1 cellular context compared by ENCODE assay signal in genomic region chr12:9648701-9649531, GRCh38.
TF ChIP-seq lines count a peak whose summit lies in the region.

No MANE protein-coding gene starts in this region.

TF ChIP-seq in GM12878, 131 proteins besides CTCF, POLR2A, EP300 and RAD21 (continued from another document and continues in another):
- TF ChIP-seq ZBTB40 (IDR thresholded peaks at IDR 0.05; ENCODE audit: borderline replicate concordance): no peak
- no peak for TF ChIP-seq CREB1 (IDR thresholded peaks at IDR 0.05; ENCODE audit: low read depth)
- peak; percentile 5; the same call in 1 of the 2 replicates for TF ChIP-seq SMAD5 (IDR thresholded peaks at IDR 0.05; ENCODE audit: low read depth)
- no peak for TF ChIP-seq NBN (IDR thresholded peaks at IDR 0.05)
- TF ChIP-seq EGR1 (IDR thresholded peaks at IDR 0.05; ENCODE audit: borderline replicate concordance in 1 of 2, low read depth in 2 of 2, low read length in 2 of 2): no peak
- TF ChIP-seq FOXM1 (IDR thresholded peaks at IDR 0.05; ENCODE audit: low read depth, low read length): peak; percentile 54
- no peak for TF ChIP-seq CHD2 (IDR thresholded peaks at IDR 0.05; ENCODE audit: borderline replicate concordance, low read depth, low read length)
- no peak for TF ChIP-seq ZNF217 (IDR thresholded peaks at IDR 0.05)
- TF ChIP-seq ZNF274 (IDR thresholded peaks at IDR 0.05; ENCODE audit: insufficient read depth, insufficient read length): no peak
- no peak for TF ChIP-seq SMARCA5 (IDR thresholded peaks at IDR 0.05)
- no peak for TF ChIP-seq LARP7 (IDR thresholded peaks at IDR 0.05)
- peak; percentile 46; the same call in 1 of the 2 replicates for TF ChIP-seq JUNB (IDR thresholded peaks at IDR 0.05)
- TF ChIP-seq NFXL1 (IDR thresholded peaks at IDR 0.05; ENCODE audit: borderline replicate concordance): no peak
- no peak for TF ChIP-seq SKIL (IDR thresholded peaks at IDR 0.05; ENCODE audit: low read depth, poor library complexity, severe bottlenecking)
- TF ChIP-seq RCOR1 (conservative IDR thresholded peaks at IDR 0.05; ENCODE audit: low read depth, low read length): no peak
- TF ChIP-seq POLR2AphosphoS5 (IDR thresholded peaks at IDR 0.05; ENCODE audit: low read length): 0 out of 2 replicates have a peak, but pooled peaks have one; percentile 16
- no peak for TF ChIP-seq SRF (IDR thresholded peaks at IDR 0.05; ENCODE audit: low read depth in 2 of 2, low read length in 2 of 2)
- TF ChIP-seq HDGF (IDR thresholded peaks at IDR 0.05): no peak
- TF ChIP-seq SMAD1 (IDR thresholded peaks at IDR 0.05; ENCODE audit: low read depth, partially characterized antibody): no peak
- TF ChIP-seq RB1 (IDR thresholded peaks at IDR 0.05; ENCODE audit: borderline replicate concordance): no peak
- TF ChIP-seq USF2 (IDR thresholded peaks at IDR 0.05; ENCODE audit: borderline replicate concordance, low read depth, low read length): no peak
- no peak for TF ChIP-seq PAX8 (IDR thresholded peaks at IDR 0.05)
- TF ChIP-seq KDM1A (IDR thresholded peaks at IDR 0.05; ENCODE audit: borderline replicate concordance): no peak
- peak; percentile 85; the same call in 1 of the 2 replicates for TF ChIP-seq CHD1 (IDR thresholded peaks at IDR 0.05; ENCODE audit: low read depth, low read length)
- TF ChIP-seq GATAD2B (conservative IDR thresholded peaks at IDR 0.05; ENCODE audit: low read depth): peak; percentile 34; the same call in 1 of the 2 replicates
- no peak for TF ChIP-seq TCF7 (IDR thresholded peaks at IDR 0.05; ENCODE audit: borderline replicate concordance)
- TF ChIP-seq BHLHE40 (IDR thresholded peaks at IDR 0.05; ENCODE audit: borderline replicate concordance in 1 of 2, low read depth in 2 of 2, low read length in 1 of 2): no peak
- TF ChIP-seq IKZF2 (IDR thresholded peaks at IDR 0.05): no peak
- no peak for TF ChIP-seq ETV6 (conservative IDR thresholded peaks at IDR 0.05 in 1 of 2, IDR thresholded peaks at IDR 0.05 in 1 of 2; ENCODE audit: borderline replicate concordance in 1 of 2, low read depth in 1 of 2)
- peak; percentile 24; the same call in 1 of the 2 replicates for TF ChIP-seq SPI1 (IDR thresholded peaks at IDR 0.05; ENCODE audit: borderline replicate concordance, insufficient read depth, low read depth, low read length)
- no peak for TF ChIP-seq TAF1 (IDR thresholded peaks at IDR 0.05; ENCODE audit: borderline replicate concordance, low read depth, low read length)
- no peak for TF ChIP-seq BACH1 (IDR thresholded peaks at IDR 0.05; ENCODE audit: borderline replicate concordance)
- TF ChIP-seq PAX5 (IDR thresholded peaks at IDR 0.05; ENCODE audit: borderline replicate concordance, low read depth, low read length): no peak
- TF ChIP-seq E2F8 (IDR thresholded peaks at IDR 0.05; ENCODE audit: low read depth, partially characterized antibody): no peak
- TF ChIP-seq CBX5 (IDR thresholded peaks at IDR 0.05; ENCODE audit: low read depth): 0 out of 2 replicates have a peak, but pooled peaks have one; percentile 12
- no peak for TF ChIP-seq ZBTB4 (CRISPR knock-in tag; IDR thresholded peaks at IDR 0.05)
- TF ChIP-seq REST (IDR thresholded peaks at IDR 0.05; ENCODE audit: low read depth, low read length): 0 out of 2 replicates have a peak, but pooled peaks have one; percentile 11
- TF ChIP-seq ZNF24 (IDR thresholded peaks at IDR 0.05): 0 out of 2 replicates have a peak, but pooled peaks have one; percentile 13
- no peak for TF ChIP-seq CUX1 (IDR thresholded peaks at IDR 0.05; ENCODE audit: insufficient replicate concordance, low read depth, low read length)
